29 cellular contexts compared by ENCODE assay signal in genomic region chr1:147452809-147453208, GRCh38.
"Had no signal": no experiment of that assay in that cellular context is flagged by ENCODE, and none has a peak within 500 bp of the region (broad histone marks: within the 10 kb centered on the region; RNA-seq: fewer than 3 reads in every experiment).

No MANE protein-coding gene starts in this region.

- H3K9me3 ChIP-seq: suprapubic skin, testis, thoracic aorta, thyroid gland, tibial artery, transverse colon, upper lobe of left lung, upper lobe of right lung, uterus, vagina had no signal

- H3K27ac ChIP-seq: stomach, suprapubic skin, testis, thoracic aorta, thyroid gland, tibial artery, tibial nerve, transverse colon, upper lobe of left lung, upper lobe of right lung, uterus, vagina had no signal

- H3K4me3 ChIP-seq: stomach, suprapubic skin, testis, thoracic aorta, thyroid gland, tibial artery, tibial nerve, transverse colon, upper lobe of left lung, upper lobe of right lung, uterus, vagina had no signal

- H3K4me1 Mint-ChIP-seq: stimulated activated effector memory CD8-positive, alpha-beta T cell treated with anti-CD3 and anti-CD28 coated beads, Interleukin-12 subunit alpha, Interleukin-12 subunit beta, amount 100 ng/mL, for 72 hours; stimulated activated memory B cell treated with anti-CD40 and anti-IgM and Interleukin-4, amounts not matched to agents 10 μg/mL and 1 μg/mL and 100 μg/mL, for 72 hours; stimulated activated naive B cell treated with anti-CD40 and anti-IgM and Interleukin-4, amounts not matched to agents 10 μg/mL and 1 μg/mL and 100 μg/mL, for 72 hours; stimulated activated naive CD8-positive, alpha-beta T cell treated with anti-CD3 and anti-CD28 coated beads, Interleukin-15, amount 100 ng/mL, for 72 hours had no signal

- H3K27ac Mint-ChIP-seq: stimulated activated effector memory CD8-positive, alpha-beta T cell treated with anti-CD3 and anti-CD28 coated beads, Interleukin-12 subunit alpha, Interleukin-12 subunit beta, amount 100 ng/mL, for 72 hours; stimulated activated memory B cell treated with anti-CD40 and anti-IgM and Interleukin-4, amounts not matched to agents 10 μg/mL and 1 μg/mL and 100 μg/mL, for 72 hours; stimulated activated naive B cell treated with anti-CD40 and anti-IgM and Interleukin-4, amounts not matched to agents 10 μg/mL and 1 μg/mL and 100 μg/mL, for 72 hours; stimulated activated naive CD8-positive, alpha-beta T cell treated with anti-CD3 and anti-CD28 coated beads, Interleukin-15, amount 100 ng/mL, for 72 hours; stimulated activated naive CD8-positive, alpha-beta T cell treated with anti-CD3 and anti-CD28 coated beads, Interleukin-15, Interleukin-2, amounts not matched to agents 100 ng/mL and 50 ng/mL, for 24 hours; type B pancreatic cell had no signal

- H3K4me3 Mint-ChIP-seq: stimulated activated effector memory CD8-positive, alpha-beta T cell treated with anti-CD3 and anti-CD28 coated beads, Interleukin-12 subunit alpha, Interleukin-12 subunit beta, amount 100 ng/mL, for 72 hours; stimulated activated memory B cell treated with anti-CD40 and anti-IgM and Interleukin-4, amounts not matched to agents 10 μg/mL and 1 μg/mL and 100 μg/mL, for 72 hours; stimulated activated naive B cell treated with anti-CD40 and anti-IgM and Interleukin-4, amounts not matched to agents 10 μg/mL and 1 μg/mL and 100 μg/mL, for 72 hours; stimulated activated naive CD8-positive, alpha-beta T cell treated with anti-CD3 and anti-CD28 coated beads, Interleukin-15, amount 100 ng/mL, for 72 hours; stimulated activated naive CD8-positive, alpha-beta T cell treated with anti-CD3 and anti-CD28 coated beads, Interleukin-15, Interleukin-2, amounts not matched to agents 100 ng/mL and 50 ng/mL, for 24 hours; type B pancreatic cell had no signal

- H3K4me1 ChIP-seq: stomach, suprapubic skin, testis, thyroid gland, tibial artery, tibial nerve, transverse colon, upper lobe of left lung, upper lobe of right lung, uterus, vagina had no signal

- ATAC-seq: stimulated activated effector memory CD8-positive, alpha-beta T cell treated with anti-CD3 and anti-CD28 coated beads, Interleukin-12 subunit alpha, Interleukin-12 subunit beta, amount 100 ng/mL, for 72 hours; stimulated activated memory B cell treated with anti-CD40 and anti-IgM and Interleukin-4, amounts not matched to agents 10 μg/mL and 1 μg/mL and 100 μg/mL, for 72 hours; stimulated activated naive B cell treated with anti-CD40 and anti-IgM and Interleukin-4, amounts not matched to agents 10 μg/mL and 1 μg/mL and 100 μg/mL, for 72 hours; stimulated activated naive CD8-positive, alpha-beta T cell treated with anti-CD3 and anti-CD28 coated beads, Interleukin-15, amount 100 ng/mL, for 72 hours; stimulated activated naive CD8-positive, alpha-beta T cell treated with anti-CD3 and anti-CD28 coated beads, Interleukin-15, Interleukin-2, amounts not matched to agents 100 U/mL and 50 U/mL, for 24 hours; upper lobe of right lung had no signal

- H3K36me3 ChIP-seq: stomach, suprapubic skin, thoracic aorta, thyroid gland, tibial artery, tibial nerve, transverse colon, upper lobe of left lung, upper lobe of right lung, uterus, vagina had no signal

- H3K9me3 Mint-ChIP-seq: stimulated activated effector memory CD8-positive, alpha-beta T cell treated with anti-CD3 and anti-CD28 coated beads, Interleukin-12 subunit alpha, Interleukin-12 subunit beta, amount 100 ng/mL, for 72 hours; stimulated activated naive CD8-positive, alpha-beta T cell treated with anti-CD3 and anti-CD28 coated beads, Interleukin-15, amount 100 ng/mL, for 72 hours; stimulated activated naive CD8-positive, alpha-beta T cell treated with anti-CD3 and anti-CD28 coated beads, Interleukin-15, Interleukin-2, amounts not matched to agents 100 ng/mL and 50 ng/mL, for 24 hours; type B pancreatic cell had no signal

- DNase-seq: stimulated activated CD4-positive, alpha-beta T cell treated with anti-CD3 and anti-CD28 coated beads, Interleukin-2, amount 100 ng/mL, for 48 hours; stimulated activated CD4-positive, alpha-beta T cell treated with anti-CD3 and anti-CD28 coated beads, Interleukin-4, amount 100 ng/mL, for 1 hour; stimulated activated CD4-positive, alpha-beta T cell treated with anti-CD3 and anti-CD28 coated beads, Interleukin-4, amount 100 ng/mL, for 24 hours; stimulated activated CD4-positive, alpha-beta T cell treated with anti-CD3 and anti-CD28 coated beads, Interleukin-4, amount 100 ng/mL, for 4 hours; stimulated activated CD8-positive, alpha-beta memory T cell treated with anti-CD3 and anti-CD28 coated beads, Interleukin-4, amount 100 ng/mL, for 48 hours; stimulated activated naive B cell treated with anti-CD40 and anti-IgM and Interleukin-4, amounts not matched to agents 10 μg/mL and 1 μg/mL and 100 μg/mL, for 72 hours; stimulated activated naive CD4-positive, alpha-beta T cell; stimulated activated naive CD4-positive, alpha-beta T cell treated with Interleukin-2 at 50 U/mL for 16 hours; stimulated activated naive CD8-positive, alpha-beta T cell treated with anti-CD3 and anti-CD28 coated beads, Interleukin-15, amount 100 ng/mL, for 72 hours; stimulated activated naive CD8-positive, alpha-beta T cell treated with anti-CD3 and anti-CD28 coated beads, Interleukin-15, Interleukin-2, amounts not matched to agents 100 U/mL and 50 U/mL, for 24 hours; stomach; substantia nigra; testis; thyroid gland; tibial artery; transverse colon; trophoblast cell; upper lobe of left lung; upper lobe of right lung; uterus had no signal

- H3K36me3 Mint-ChIP-seq: stimulated activated effector memory CD8-positive, alpha-beta T cell treated with anti-CD3 and anti-CD28 coated beads, Interleukin-12 subunit alpha, Interleukin-12 subunit beta, amount 100 ng/mL, for 72 hours; stimulated activated memory B cell treated with anti-CD40 and anti-IgM and Interleukin-4, amounts not matched to agents 10 μg/mL and 1 μg/mL and 100 μg/mL, for 72 hours; stimulated activated naive B cell treated with anti-CD40 and anti-IgM and Interleukin-4, amounts not matched to agents 10 μg/mL and 1 μg/mL and 100 μg/mL, for 72 hours; type B pancreatic cell had no signal

- H3K27me3 ChIP-seq: stomach, testis, thyroid gland, tibial artery, tibial nerve, transverse colon, upper lobe of left lung, uterus, vagina had no signal

- FAIRE-seq: urothelium cell line had no signal
